In genomic region chr16:84478172-84478948, GRCh38 we compare ENCODE assay signal across 11 cellular contexts. TPM values are rescaled to one million over a fixed set of nuclear protein-coding genes. Genes with fewer than 3 reads are reported as not detected.
DNase-seq lines count a peak whose midpoint lies in the region; ATAC-seq and TF ChIP-seq lines count a peak whose summit lies in the region.
"Had no signal": no experiment of that assay in that cellular context is flagged by ENCODE, and none has a peak within 500 bp of the region (broad histone marks: within the 10 kb centered on the region; RNA-seq: fewer than 3 reads in every experiment).

No MANE protein-coding gene starts in this region.

- H3K27me3 ChIP-seq in uterus = no peaks in the 10 kb centered on the region

- H3K4me1 ChIP-seq in uterus = no peaks in the 10 kb centered on the region

- TF ChIP-seq CTCF in NB4 (IDR thresholded peaks at IDR 0.05; ENCODE audit: low read depth, low read length) (no peak), omental fat pad (IDR thresholded peaks at IDR 0.05) (no peak), uterus (IDR thresholded peaks at IDR 0.05) (no peak)

- TF ChIP-seq POLR2A in NB4 (IDR thresholded peaks at IDR 0.05; ENCODE audit: extremely low read depth, insufficient read length) (no peak), uterus (IDR thresholded peaks at IDR 0.05) (no peak)

- in situ Hi-C loops in Caki2 (cut with HindIII; ENCODE audit: low pct_unique_long_range_greater_than_20kb, low sequenced_read_pairs) = no loop called here

- peak; percentile 40 for DNase-seq in Caki2 (ENCODE audit: low read depth)
- DNase-seq in NB4 (ENCODE audit: low read depth) = peak; percentile 18
- peak; percentile 32 for DNase-seq in dermis blood vessel endothelial cell
- DNase-seq in omental fat pad (ENCODE audit: low spot score) = no peak
- DNase-seq in dedifferentiated amniotic fluid mesenchymal stem cell (ENCODE audit: extremely low spot score) = no peak
- DNase-seq in uterus = no peak
- DNase-seq: activated CD4-positive, alpha-beta T cell treated with anti-CD3 and anti-CD28 coated beads, Interleukin-2, amount 50 U/mL, for 4 hours; mesendoderm; NCI-H2081 treated with DMSO at 0.1 percent for 48 hours had no signal

- intact Hi-C loops in uterus (cut with DNase I; ENCODE audit: low total_unique reads) = no loop called here

- no peak overlapping the region for H3K4me3 ChIP-seq in NB4 (ENCODE audit: low read depth, low read length)
- no peak overlapping the region for H3K4me3 ChIP-seq in uterus

- ATAC-seq in omental fat pad (ENCODE audit: low FRiP score) = peak; percentile 49
- ATAC-seq in HG02798 (IDR thresholded peaks at IDR 0.05; ENCODE audit: poor library complexity, unreplicated experiment) = no peak
- no peak for ATAC-seq in GM21381 (IDR thresholded peaks at IDR 0.05; ENCODE audit: unreplicated experiment)

- peak overlapping the region in 1 of 2 donors; percentile 46 for H3K27ac ChIP-seq in uterus

- H3K9me3 ChIP-seq in uterus = no peaks in the 10 kb centered on the region

- no peaks in the 10 kb centered on the region for H3K36me3 ChIP-seq in uterus

RNA-seq across cellular contexts. Expression of gene MEAK7, which starts 26.1 kb away (rescaled TPM):
- total RNA-seq in Caki2 (2014; rRNA removed; shearing (Covaris generic); ENCODE audit: low replicate concordance) = 28.7 and 37.2 TPM in 2 replicates
- 14.5 and 24.1 TPM in 2 replicates for total RNA-seq in dermis blood vessel endothelial cell
- 1 to 10 TPM; 6.4 to 9.1 (median 8.4) TPM for total RNA-seq in omental fat pad
- total RNA-seq in uterus = 10 to 100 TPM; 11.3 to 26.8 (median 21.4) TPM

Comparison
In these comparisons a context has a peak if more than half of its experiments do, and no peak if none do; other contexts are left out.
1. DNase-seq: peak in Caki2 (single experiment), NB4 (single experiment) and dermis blood vessel endothelial cell (single experiment); none in omental fat pad (single experiment), dedifferentiated amniotic fluid mesenchymal stem cell (single experiment) and uterus (0 of 2).